In genomic region chr19:4343056-4343844, GRCh38 we compare ENCODE assay signal across 8 cellular contexts. TPM values are rescaled to one million over a fixed set of nuclear protein-coding genes. Genes with fewer than 3 reads are reported as not detected.
DNase-seq lines count a peak whose midpoint lies in the region; ATAC-seq and TF ChIP-seq lines count a peak whose summit lies in the region.

Gene MPND (plus strand): TSS chr19:4343562. CDS start chr19:4343594, 32 bp downstream.

- H3K4me2 ChIP-seq in Loucy (ENCODE audit: low read depth, low read length, poor library complexity, severe bottlenecking): peak within 1 kb of the TSS; percentile 99

- H3K9ac ChIP-seq in Loucy (ENCODE audit: low read depth, low read length, poor library complexity, severe bottlenecking) (peak within 1 kb of the TSS; percentile 99), SK-N-MC (ENCODE audit: insufficient read length) (peak within 1 kb of the TSS; percentile 87)

- H3K4me1 Mint-ChIP-seq in activated naive CD4-positive, alpha-beta T cell treated with anti-CD3 and anti-CD28 coated beads for 36 hours (ENCODE audit: low read depth): peaks cover 22% of the 10 kb centered on the region

- DNase-seq in ELR (ENCODE audit: low read depth): peak; percentile 87
- DNase-seq in GOT3 (lab: John Stamatoyannopoulos, UW): peak; percentile 66
- no peak for DNase-seq in SK-N-MC (ENCODE audit: low read depth, low spot score)
- peak; percentile 93 for DNase-seq in activated naive CD4-positive, alpha-beta T cell treated with anti-CD3 and anti-CD28 coated beads for 36 hours
- peak; percentile 85 for DNase-seq in germinal center (ENCODE audit: low spot score)
- peak; percentile 84 for DNase-seq in omental fat pad (ENCODE audit: low spot score)
- DNase-seq in testis: peak; percentile 96

- H3K4me3 ChIP-seq in Loucy (ENCODE audit: low read length, poor library complexity, severe bottlenecking): peak within 1 kb of the TSS; percentile 93
- peak within 1 kb of the TSS; percentile 91 for H3K4me3 ChIP-seq in SK-N-MC
- H3K4me3 ChIP-seq in testis: peak within 1 kb of the TSS; percentile 75 to 79

- intact Hi-C loops in activated naive CD4-positive, alpha-beta T cell treated with anti-CD3 and anti-CD28 coated beads for 36 hours (cut with micrococcal nuclease): loop anchor here (1.0 to 5.0 kb wide), 5 partner anchors 57 to 580 kb away; partner anchors contain the start of genes FEM1A, HDGFL2, MRPL54 and SH3GL1
- intact Hi-C loops in testis (cut with DNase I; ENCODE audit: low total_unique reads): no loop called here

- peak within 1 kb of the TSS; percentile 94 for H3K4me3 Mint-ChIP-seq in activated naive CD4-positive, alpha-beta T cell treated with anti-CD3 and anti-CD28 coated beads for 36 hours

- H3K27me3 ChIP-seq in Loucy (ENCODE audit: insufficient read depth, low read length, poor library complexity, severe bottlenecking) (no peaks in the 10 kb centered on the region), testis (no peaks in the 10 kb centered on the region)

- H2AFZ ChIP-seq in Loucy (ENCODE audit: low read length): peak within 1 kb of the TSS; percentile 93

- H3K79me2 ChIP-seq in Loucy (ENCODE audit: insufficient read depth, low read length): peaks cover 8% of the 10 kb centered on the region

- H3K9me2 ChIP-seq in Loucy (replicated peaks; ENCODE audit: low read depth, low read length): no peaks in the 10 kb centered on the region

- H3K9me3 Mint-ChIP-seq in activated naive CD4-positive, alpha-beta T cell treated with anti-CD3 and anti-CD28 coated beads for 36 hours: no peaks in the 10 kb centered on the region

- peaks cover 2% of the 10 kb centered on the region; the same call in 1 of the 2 replicates for H3F3A ChIP-seq in Loucy (ENCODE audit: low read depth)

- no peaks in the 10 kb centered on the region for H3K27me3 Mint-ChIP-seq in activated naive CD4-positive, alpha-beta T cell treated with anti-CD3 and anti-CD28 coated beads for 36 hours (ENCODE audit: low read depth)

- peaks cover 6% of the 10 kb centered on the region for H4K20me1 ChIP-seq in Loucy (ENCODE audit: insufficient read depth, low read length, poor library complexity, severe bottlenecking)

- CTCF ChIA-PET in activated naive CD4-positive, alpha-beta T cell treated with anti-CD3 and anti-CD28 coated beads for 36 hours (lab: Charles Lee): interaction anchor here (0.9 to 2.8 kb wide), 12 partner anchors 9 to 111 kb away, joined by 3 to 30 read pairs (median 4); partner anchors contain the start of genes SH3GL1 and YJU2

- no peaks in the 10 kb centered on the region for H3K36me3 ChIP-seq in Loucy (ENCODE audit: insufficient read depth, low read length)
- peaks cover 4% of the 10 kb centered on the region; the same call in 1 of the 2 replicates for H3K36me3 ChIP-seq in SK-N-MC (ENCODE audit: insufficient read depth, low read length)
- no peaks in the 10 kb centered on the region for H3K36me3 ChIP-seq in testis (ENCODE audit: low read depth, missing control alignments)

- TF ChIP-seq CTCF in Loucy (conservative IDR thresholded peaks at IDR 0.05; ENCODE audit: low read length) (0 out of 2 replicates have a peak, but pooled peaks have one; percentile 26), omental fat pad (IDR thresholded peaks at IDR 0.05) (no peak), testis (IDR thresholded peaks at IDR 0.05) (no peak)

- peaks cover 15% of the 10 kb centered on the region for H3K4me1 ChIP-seq in Loucy (ENCODE audit: insufficient read depth, low read length, poor library complexity, severe bottlenecking)
- H3K4me1 ChIP-seq in testis: peaks cover 13% of the 10 kb centered on the region

- no peak for TF ChIP-seq POLR2A in testis (IDR thresholded peaks at IDR 0.05)

- peak; percentile 84 for ATAC-seq in omental fat pad (ENCODE audit: low FRiP score)

- H3K36me3 Mint-ChIP-seq in activated naive CD4-positive, alpha-beta T cell treated with anti-CD3 and anti-CD28 coated beads for 36 hours (ENCODE audit: low read depth): peaks cover 6% of the 10 kb centered on the region

- no peaks in the 10 kb centered on the region for H3K9me3 ChIP-seq in Loucy (ENCODE audit: insufficient read depth, low read depth, low read length)
- no peaks in the 10 kb centered on the region for H3K9me3 ChIP-seq in SK-N-MC (ENCODE audit: low read depth, low read length)
- H3K9me3 ChIP-seq in testis: no peaks in the 10 kb centered on the region

- peak within 1 kb of the TSS; percentile 94 for H3K27ac Mint-ChIP-seq in activated naive CD4-positive, alpha-beta T cell treated with anti-CD3 and anti-CD28 coated beads for 36 hours

- WGBS in testis, 2 donors: 0 to 1% methylated on average over 36 to 46 of the region's 80 CpGs

- H3K27ac ChIP-seq in SK-N-MC (peak within 1 kb of the TSS; percentile 76), testis (peak within 1 kb of the TSS; percentile 92 to 95)

RNA-seq across cellular contexts. Expression of gene MPND, which starts in this region (rescaled TPM):
- total RNA-seq in activated naive CD4-positive, alpha-beta T cell treated with anti-CD3 and anti-CD28 coated beads for 36 hours: 10 to 100 TPM; 16.3 to 18.6 TPM
- 1 to 10 TPM; 3.5 to 7.1 (median 6.0) TPM for total RNA-seq in omental fat pad
- 10 to 100 TPM in 1 of 2 donors, 1 to 10 TPM in 1; 9.1 to 13.3 TPM for total RNA-seq in testis
- 14.3 TPM for polyA plus RNA-seq in testis (ENCODE audit: insufficient read depth, low read depth, low replicate concordance)
